1 cellular context compared by ENCODE assay signal in the genomic region with DNA sequence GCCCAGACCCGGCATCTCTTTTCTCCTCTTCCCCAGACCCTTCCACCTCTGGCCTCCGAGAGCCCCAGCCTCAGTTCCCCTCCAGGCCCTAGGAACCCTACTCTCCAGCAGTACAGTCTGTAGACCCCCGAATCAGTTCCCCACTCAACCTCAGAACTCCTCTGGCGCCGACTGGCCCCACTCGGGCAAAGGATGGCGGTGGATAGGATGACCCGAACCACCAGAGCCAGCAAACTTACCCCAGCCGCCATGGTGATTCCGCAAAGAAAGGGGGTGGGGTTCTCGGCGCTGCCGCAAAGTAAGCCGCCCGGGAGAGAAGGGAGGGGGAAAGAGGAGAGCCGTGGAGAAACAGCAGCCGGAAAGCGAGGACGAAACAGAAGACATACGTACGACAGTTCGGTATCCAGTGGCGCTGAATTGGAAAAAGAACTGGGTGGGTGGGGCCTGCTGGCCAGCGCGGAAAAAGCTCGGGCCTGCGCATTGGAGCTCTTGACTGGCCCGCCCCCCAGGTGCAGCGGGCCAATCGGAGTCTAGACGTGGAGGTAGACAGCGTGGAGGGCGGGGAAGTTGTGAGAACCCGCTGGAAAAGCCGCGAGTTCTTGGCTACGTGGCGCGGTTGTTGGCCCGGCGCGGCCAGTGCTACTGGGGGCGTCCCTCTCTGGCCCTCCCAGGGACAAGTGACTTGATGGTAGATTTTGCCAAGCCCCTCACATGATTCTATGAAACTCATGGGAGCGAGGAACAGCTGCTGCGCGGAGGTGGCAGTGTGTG.
TF ChIP-seq lines count a peak whose summit lies in the region.

A gene with protein sequence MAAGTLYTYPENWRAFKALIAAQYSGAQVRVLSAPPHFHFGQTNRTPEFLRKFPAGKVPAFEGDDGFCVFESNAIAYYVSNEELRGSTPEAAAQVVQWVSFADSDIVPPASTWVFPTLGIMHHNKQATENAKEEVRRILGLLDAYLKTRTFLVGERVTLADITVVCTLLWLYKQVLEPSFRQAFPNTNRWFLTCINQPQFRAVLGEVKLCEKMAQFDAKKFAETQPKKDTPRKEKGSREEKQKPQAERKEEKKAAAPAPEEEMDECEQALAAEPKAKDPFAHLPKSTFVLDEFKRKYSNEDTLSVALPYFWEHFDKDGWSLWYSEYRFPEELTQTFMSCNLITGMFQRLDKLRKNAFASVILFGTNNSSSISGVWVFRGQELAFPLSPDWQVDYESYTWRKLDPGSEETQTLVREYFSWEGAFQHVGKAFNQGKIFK (minus strand): TSS at position 300 of the 771 bp plus-strand sequence. CDS start 49 bp downstream, at position 251.

TF ChIP-seq in GM12878, 131 proteins besides CTCF, POLR2A, EP300 and RAD21 (continued from another document and continues in another):
- TF ChIP-seq, protein P1, sequence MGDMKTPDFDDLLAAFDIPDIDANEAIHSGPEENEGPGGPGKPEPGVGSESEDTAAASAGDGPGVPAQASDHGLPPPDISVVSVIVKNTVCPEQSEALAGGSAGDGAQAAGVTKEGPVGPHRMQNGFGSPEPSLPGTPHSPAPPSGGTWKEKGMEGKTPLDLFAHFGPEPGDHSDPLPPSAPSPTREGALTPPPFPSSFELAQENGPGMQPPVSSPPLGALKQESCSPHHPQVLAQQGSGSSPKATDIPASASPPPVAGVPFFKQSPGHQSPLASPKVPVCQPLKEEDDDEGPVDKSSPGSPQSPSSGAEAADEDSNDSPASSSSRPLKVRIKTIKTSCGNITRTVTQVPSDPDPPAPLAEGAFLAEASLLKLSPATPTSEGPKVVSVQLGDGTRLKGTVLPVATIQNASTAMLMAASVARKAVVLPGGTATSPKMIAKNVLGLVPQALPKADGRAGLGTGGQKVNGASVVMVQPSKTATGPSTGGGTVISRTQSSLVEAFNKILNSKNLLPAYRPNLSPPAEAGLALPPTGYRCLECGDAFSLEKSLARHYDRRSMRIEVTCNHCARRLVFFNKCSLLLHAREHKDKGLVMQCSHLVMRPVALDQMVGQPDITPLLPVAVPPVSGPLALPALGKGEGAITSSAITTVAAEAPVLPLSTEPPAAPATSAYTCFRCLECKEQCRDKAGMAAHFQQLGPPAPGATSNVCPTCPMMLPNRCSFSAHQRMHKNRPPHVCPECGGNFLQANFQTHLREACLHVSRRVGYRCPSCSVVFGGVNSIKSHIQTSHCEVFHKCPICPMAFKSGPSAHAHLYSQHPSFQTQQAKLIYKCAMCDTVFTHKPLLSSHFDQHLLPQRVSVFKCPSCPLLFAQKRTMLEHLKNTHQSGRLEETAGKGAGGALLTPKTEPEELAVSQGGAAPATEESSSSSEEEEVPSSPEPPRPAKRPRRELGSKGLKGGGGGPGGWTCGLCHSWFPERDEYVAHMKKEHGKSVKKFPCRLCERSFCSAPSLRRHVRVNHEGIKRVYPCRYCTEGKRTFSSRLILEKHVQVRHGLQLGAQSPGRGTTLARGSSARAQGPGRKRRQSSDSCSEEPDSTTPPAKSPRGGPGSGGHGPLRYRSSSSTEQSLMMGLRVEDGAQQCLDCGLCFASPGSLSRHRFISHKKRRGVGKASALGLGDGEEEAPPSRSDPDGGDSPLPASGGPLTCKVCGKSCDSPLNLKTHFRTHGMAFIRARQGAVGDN (IDR thresholded peaks at IDR 0.05), result no peak; the same call in 1 of the 2 replicates
- TF ChIP-seq MYB (IDR thresholded peaks at IDR 0.05; ENCODE audit: borderline replicate concordance, low read depth, low read length) (no peak), BACH1 (IDR thresholded peaks at IDR 0.05; ENCODE audit: borderline replicate concordance) (no peak; the same call in 1 of the 2 replicates), ZNF217 (IDR thresholded peaks at IDR 0.05) (no peak), TARDBP (IDR thresholded peaks at IDR 0.05; ENCODE audit: borderline replicate concordance) (0 out of 2 replicates have a peak, but pooled peaks have one; percentile 59), RB1 (IDR thresholded peaks at IDR 0.05; ENCODE audit: borderline replicate concordance) (peak; percentile 41; the same call in 1 of the 2 replicates), RAD51 (IDR thresholded peaks at IDR 0.05) (no peak), ATF7 (IDR thresholded peaks at IDR 0.05; ENCODE audit: low read depth) (0 out of 2 replicates have a peak, but pooled peaks have one; percentile 4), SIN3A (IDR thresholded peaks at IDR 0.05; ENCODE audit: low read depth, low read length) (peak; percentile 70), IRF4 (IDR thresholded peaks at IDR 0.05; ENCODE audit: low read depth, low read length) (peak; percentile 48; the same call in 1 of the 2 replicates), BMI1 (IDR thresholded peaks at IDR 0.05; ENCODE audit: borderline replicate concordance) (no peak), FOXK2 (IDR thresholded peaks at IDR 0.05) (no peak), YY1 (IDR thresholded peaks at IDR 0.05; ENCODE audit: low read depth, low read length) (peak; percentile 97), NFIC (IDR thresholded peaks at IDR 0.05; ENCODE audit: low read depth, low read length) (no peak)
- TF ChIP-seq, protein P2, sequence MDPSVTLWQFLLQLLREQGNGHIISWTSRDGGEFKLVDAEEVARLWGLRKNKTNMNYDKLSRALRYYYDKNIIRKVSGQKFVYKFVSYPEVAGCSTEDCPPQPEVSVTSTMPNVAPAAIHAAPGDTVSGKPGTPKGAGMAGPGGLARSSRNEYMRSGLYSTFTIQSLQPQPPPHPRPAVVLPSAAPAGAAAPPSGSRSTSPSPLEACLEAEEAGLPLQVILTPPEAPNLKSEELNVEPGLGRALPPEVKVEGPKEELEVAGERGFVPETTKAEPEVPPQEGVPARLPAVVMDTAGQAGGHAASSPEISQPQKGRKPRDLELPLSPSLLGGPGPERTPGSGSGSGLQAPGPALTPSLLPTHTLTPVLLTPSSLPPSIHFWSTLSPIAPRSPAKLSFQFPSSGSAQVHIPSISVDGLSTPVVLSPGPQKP (IDR thresholded peaks at IDR 0.05; ENCODE audit: low read depth, low read length), result peak; percentile 62
- TF ChIP-seq, protein P3, sequence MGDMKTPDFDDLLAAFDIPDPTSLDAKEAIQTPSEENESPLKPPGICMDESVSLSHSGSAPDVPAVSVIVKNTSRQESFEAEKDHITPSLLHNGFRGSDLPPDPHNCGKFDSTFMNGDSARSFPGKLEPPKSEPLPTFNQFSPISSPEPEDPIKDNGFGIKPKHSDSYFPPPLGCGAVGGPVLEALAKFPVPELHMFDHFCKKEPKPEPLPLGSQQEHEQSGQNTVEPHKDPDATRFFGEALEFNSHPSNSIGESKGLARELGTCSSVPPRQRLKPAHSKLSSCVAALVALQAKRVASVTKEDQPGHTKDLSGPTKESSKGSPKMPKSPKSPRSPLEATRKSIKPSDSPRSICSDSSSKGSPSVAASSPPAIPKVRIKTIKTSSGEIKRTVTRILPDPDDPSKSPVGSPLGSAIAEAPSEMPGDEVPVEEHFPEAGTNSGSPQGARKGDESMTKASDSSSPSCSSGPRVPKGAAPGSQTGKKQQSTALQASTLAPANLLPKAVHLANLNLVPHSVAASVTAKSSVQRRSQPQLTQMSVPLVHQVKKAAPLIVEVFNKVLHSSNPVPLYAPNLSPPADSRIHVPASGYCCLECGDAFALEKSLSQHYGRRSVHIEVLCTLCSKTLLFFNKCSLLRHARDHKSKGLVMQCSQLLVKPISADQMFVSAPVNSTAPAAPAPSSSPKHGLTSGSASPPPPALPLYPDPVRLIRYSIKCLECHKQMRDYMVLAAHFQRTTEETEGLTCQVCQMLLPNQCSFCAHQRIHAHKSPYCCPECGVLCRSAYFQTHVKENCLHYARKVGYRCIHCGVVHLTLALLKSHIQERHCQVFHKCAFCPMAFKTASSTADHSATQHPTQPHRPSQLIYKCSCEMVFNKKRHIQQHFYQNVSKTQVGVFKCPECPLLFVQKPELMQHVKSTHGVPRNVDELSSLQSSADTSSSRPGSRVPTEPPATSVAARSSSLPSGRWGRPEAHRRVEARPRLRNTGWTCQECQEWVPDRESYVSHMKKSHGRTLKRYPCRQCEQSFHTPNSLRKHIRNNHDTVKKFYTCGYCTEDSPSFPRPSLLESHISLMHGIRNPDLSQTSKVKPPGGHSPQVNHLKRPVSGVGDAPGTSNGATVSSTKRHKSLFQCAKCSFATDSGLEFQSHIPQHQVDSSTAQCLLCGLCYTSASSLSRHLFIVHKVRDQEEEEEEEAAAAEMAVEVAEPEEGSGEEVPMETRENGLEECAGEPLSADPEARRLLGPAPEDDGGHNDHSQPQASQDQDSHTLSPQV (IDR thresholded peaks at IDR 0.05), result no peak
- TF ChIP-seq, protein P4, sequence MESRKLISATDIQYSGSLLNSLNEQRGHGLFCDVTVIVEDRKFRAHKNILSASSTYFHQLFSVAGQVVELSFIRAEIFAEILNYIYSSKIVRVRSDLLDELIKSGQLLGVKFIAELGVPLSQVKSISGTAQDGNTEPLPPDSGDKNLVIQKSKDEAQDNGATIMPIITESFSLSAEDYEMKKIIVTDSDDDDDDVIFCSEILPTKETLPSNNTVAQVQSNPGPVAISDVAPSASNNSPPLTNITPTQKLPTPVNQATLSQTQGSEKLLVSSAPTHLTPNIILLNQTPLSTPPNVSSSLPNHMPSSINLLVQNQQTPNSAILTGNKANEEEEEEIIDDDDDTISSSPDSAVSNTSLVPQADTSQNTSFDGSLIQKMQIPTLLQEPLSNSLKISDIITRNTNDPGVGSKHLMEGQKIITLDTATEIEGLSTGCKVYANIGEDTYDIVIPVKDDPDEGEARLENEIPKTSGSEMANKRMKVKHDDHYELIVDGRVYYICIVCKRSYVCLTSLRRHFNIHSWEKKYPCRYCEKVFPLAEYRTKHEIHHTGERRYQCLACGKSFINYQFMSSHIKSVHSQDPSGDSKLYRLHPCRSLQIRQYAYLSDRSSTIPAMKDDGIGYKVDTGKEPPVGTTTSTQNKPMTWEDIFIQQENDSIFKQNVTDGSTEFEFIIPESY (IDR thresholded peaks at IDR 0.05), result 0 out of 2 replicates have a peak, but pooled peaks have one; percentile 45
- TF ChIP-seq, protein P5, sequence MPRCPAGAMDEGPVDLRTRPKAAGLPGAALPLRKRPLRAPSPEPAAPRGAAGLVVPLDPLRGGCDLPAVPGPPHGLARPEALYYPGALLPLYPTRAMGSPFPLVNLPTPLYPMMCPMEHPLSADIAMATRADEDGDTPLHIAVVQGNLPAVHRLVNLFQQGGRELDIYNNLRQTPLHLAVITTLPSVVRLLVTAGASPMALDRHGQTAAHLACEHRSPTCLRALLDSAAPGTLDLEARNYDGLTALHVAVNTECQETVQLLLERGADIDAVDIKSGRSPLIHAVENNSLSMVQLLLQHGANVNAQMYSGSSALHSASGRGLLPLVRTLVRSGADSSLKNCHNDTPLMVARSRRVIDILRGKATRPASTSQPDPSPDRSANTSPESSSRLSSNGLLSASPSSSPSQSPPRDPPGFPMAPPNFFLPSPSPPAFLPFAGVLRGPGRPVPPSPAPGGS (IDR thresholded peaks at IDR 0.05; ENCODE audit: borderline replicate concordance, insufficient read depth, low read depth, low read length, poor library complexity, severe bottlenecking), result peak; percentile 55
- TF ChIP-seq, protein P6, sequence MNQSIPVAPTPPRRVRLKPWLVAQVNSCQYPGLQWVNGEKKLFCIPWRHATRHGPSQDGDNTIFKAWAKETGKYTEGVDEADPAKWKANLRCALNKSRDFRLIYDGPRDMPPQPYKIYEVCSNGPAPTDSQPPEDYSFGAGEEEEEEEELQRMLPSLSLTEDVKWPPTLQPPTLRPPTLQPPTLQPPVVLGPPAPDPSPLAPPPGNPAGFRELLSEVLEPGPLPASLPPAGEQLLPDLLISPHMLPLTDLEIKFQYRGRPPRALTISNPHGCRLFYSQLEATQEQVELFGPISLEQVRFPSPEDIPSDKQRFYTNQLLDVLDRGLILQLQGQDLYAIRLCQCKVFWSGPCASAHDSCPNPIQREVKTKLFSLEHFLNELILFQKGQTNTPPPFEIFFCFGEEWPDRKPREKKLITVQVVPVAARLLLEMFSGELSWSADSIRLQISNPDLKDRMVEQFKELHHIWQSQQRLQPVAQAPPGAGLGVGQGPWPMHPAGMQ (IDR thresholded peaks at IDR 0.05; ENCODE audit: borderline replicate concordance), result no peak; the same call in 1 of the 2 replicates
- TF ChIP-seq, protein P7, sequence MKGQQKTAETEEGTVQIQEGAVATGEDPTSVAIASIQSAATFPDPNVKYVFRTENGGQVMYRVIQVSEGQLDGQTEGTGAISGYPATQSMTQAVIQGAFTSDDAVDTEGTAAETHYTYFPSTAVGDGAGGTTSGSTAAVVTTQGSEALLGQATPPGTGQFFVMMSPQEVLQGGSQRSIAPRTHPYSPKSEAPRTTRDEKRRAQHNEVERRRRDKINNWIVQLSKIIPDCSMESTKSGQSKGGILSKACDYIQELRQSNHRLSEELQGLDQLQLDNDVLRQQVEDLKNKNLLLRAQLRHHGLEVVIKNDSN (IDR thresholded peaks at IDR 0.05; ENCODE audit: borderline replicate concordance, extremely low read length, insufficient read depth, low read depth, low read length), result no peak
- TF ChIP-seq, protein P8, sequence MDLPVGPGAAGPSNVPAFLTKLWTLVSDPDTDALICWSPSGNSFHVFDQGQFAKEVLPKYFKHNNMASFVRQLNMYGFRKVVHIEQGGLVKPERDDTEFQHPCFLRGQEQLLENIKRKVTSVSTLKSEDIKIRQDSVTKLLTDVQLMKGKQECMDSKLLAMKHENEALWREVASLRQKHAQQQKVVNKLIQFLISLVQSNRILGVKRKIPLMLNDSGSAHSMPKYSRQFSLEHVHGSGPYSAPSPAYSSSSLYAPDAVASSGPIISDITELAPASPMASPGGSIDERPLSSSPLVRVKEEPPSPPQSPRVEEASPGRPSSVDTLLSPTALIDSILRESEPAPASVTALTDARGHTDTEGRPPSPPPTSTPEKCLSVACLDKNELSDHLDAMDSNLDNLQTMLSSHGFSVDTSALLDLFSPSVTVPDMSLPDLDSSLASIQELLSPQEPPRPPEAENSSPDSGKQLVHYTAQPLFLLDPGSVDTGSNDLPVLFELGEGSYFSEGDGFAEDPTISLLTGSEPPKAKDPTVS (IDR thresholded peaks at IDR 0.05; ENCODE audit: low read depth, low read length), result peak; percentile 97
- TF ChIP-seq, protein P9, sequence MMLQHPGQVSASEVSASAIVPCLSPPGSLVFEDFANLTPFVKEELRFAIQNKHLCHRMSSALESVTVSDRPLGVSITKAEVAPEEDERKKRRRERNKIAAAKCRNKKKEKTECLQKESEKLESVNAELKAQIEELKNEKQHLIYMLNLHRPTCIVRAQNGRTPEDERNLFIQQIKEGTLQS (IDR thresholded peaks at IDR 0.05; ENCODE audit: borderline replicate concordance, extremely low read depth, low read depth, low read length), result peak; percentile 48; the same call in 1 of the 2 replicates
- TF ChIP-seq, protein P10, sequence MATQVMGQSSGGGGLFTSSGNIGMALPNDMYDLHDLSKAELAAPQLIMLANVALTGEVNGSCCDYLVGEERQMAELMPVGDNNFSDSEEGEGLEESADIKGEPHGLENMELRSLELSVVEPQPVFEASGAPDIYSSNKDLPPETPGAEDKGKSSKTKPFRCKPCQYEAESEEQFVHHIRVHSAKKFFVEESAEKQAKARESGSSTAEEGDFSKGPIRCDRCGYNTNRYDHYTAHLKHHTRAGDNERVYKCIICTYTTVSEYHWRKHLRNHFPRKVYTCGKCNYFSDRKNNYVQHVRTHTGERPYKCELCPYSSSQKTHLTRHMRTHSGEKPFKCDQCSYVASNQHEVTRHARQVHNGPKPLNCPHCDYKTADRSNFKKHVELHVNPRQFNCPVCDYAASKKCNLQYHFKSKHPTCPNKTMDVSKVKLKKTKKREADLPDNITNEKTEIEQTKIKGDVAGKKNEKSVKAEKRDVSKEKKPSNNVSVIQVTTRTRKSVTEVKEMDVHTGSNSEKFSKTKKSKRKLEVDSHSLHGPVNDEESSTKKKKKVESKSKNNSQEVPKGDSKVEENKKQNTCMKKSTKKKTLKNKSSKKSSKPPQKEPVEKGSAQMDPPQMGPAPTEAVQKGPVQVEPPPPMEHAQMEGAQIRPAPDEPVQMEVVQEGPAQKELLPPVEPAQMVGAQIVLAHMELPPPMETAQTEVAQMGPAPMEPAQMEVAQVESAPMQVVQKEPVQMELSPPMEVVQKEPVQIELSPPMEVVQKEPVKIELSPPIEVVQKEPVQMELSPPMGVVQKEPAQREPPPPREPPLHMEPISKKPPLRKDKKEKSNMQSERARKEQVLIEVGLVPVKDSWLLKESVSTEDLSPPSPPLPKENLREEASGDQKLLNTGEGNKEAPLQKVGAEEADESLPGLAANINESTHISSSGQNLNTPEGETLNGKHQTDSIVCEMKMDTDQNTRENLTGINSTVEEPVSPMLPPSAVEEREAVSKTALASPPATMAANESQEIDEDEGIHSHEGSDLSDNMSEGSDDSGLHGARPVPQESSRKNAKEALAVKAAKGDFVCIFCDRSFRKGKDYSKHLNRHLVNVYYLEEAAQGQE (IDR thresholded peaks at IDR 0.05; ENCODE audit: low read depth, low read length), result peak; percentile 54; the same call in 1 of the 2 replicates
